Comparison of ENCODE assay signal across 1 cellular context in genomic region chr1:164735315-164736052, GRCh38.
TF ChIP-seq lines count a peak whose summit lies in the region.

No MANE protein-coding gene starts in this region.

TF ChIP-seq in K562, 482 proteins besides CTCF, POLR2A, EP300 and RAD21 (continued from another document):
- no peak for TF ChIP-seq CREB3L1 (IDR thresholded peaks at IDR 0.05; ENCODE audit: borderline replicate concordance, low read depth)
- TF ChIP-seq NFIC (IDR thresholded peaks at IDR 0.05) = peak; percentile 90
- TF ChIP-seq MCM7 (IDR thresholded peaks at IDR 0.05) = no peak
- TF ChIP-seq ZNF165 (CRISPR knock-in tag; IDR thresholded peaks at IDR 0.05; ENCODE audit: borderline replicate concordance) = no peak
- no peak for TF ChIP-seq SUPT5H (IDR thresholded peaks at IDR 0.05)
- no peak for TF ChIP-seq RBM15 (IDR thresholded peaks at IDR 0.05; ENCODE audit: insufficient read depth, low read length)
- TF ChIP-seq, protein P1, sequence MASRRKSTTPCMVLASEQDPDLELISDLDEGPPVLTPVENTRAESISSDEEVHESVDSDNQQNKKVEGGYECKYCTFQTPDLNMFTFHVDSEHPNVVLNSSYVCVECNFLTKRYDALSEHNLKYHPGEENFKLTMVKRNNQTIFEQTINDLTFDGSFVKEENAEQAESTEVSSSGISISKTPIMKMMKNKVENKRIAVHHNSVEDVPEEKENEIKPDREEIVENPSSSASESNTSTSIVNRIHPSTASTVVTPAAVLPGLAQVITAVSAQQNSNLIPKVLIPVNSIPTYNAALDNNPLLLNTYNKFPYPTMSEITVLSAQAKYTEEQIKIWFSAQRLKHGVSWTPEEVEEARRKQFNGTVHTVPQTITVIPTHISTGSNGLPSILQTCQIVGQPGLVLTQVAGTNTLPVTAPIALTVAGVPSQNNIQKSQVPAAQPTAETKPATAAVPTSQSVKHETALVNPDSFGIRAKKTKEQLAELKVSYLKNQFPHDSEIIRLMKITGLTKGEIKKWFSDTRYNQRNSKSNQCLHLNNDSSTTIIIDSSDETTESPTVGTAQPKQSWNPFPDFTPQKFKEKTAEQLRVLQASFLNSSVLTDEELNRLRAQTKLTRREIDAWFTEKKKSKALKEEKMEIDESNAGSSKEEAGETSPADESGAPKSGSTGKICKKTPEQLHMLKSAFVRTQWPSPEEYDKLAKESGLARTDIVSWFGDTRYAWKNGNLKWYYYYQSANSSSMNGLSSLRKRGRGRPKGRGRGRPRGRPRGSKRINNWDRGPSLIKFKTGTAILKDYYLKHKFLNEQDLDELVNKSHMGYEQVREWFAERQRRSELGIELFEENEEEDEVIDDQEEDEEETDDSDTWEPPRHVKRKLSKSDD (conservative IDR thresholded peaks at IDR 0.05; ENCODE audit: low read length) = no peak
- 0 out of 4 replicates have a peak, but pooled peaks of 1 of the 2 experiments have one; percentile 35 for TF ChIP-seq RCOR1 (IDR thresholded peaks at IDR 0.05; ENCODE audit: borderline replicate concordance in 1 of 2, low read depth in 2 of 2, low read length in 2 of 2)
- TF ChIP-seq, protein P2, sequence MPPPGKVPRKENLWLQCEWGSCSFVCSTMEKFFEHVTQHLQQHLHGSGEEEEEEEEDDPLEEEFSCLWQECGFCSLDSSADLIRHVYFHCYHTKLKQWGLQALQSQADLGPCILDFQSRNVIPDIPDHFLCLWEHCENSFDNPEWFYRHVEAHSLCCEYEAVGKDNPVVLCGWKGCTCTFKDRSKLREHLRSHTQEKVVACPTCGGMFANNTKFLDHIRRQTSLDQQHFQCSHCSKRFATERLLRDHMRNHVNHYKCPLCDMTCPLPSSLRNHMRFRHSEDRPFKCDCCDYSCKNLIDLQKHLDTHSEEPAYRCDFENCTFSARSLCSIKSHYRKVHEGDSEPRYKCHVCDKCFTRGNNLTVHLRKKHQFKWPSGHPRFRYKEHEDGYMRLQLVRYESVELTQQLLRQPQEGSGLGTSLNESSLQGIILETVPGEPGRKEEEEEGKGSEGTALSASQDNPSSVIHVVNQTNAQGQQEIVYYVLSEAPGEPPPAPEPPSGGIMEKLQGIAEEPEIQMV (tag; conservative IDR thresholded peaks at IDR 0.05; ENCODE audit: low read depth) = no peak
- no peak for TF ChIP-seq ZNF174 (CRISPR knock-in tag; IDR thresholded peaks at IDR 0.05)
- TF ChIP-seq ZNF551 (CRISPR knock-in tag; IDR thresholded peaks at IDR 0.05) = no peak
- TF ChIP-seq MITF (IDR thresholded peaks at IDR 0.05) = peak; percentile 69
- TF ChIP-seq SMARCA5 (IDR thresholded peaks at IDR 0.05) = no peak
- TF ChIP-seq PURB (CRISPR knock-in tag; IDR thresholded peaks at IDR 0.05; ENCODE audit: low read depth) = no peak
- no peak for TF ChIP-seq PHF8 (IDR thresholded peaks at IDR 0.05; ENCODE audit: borderline replicate concordance, low read length)
- no peak for TF ChIP-seq REST (CRISPR knock-in tag; IDR thresholded peaks at IDR 0.05; ENCODE audit: low read depth)
- no peak for TF ChIP-seq ZNF512 (tag; IDR thresholded peaks at IDR 0.05)
- no peak for TF ChIP-seq ZNF134 (CRISPR knock-in tag; conservative IDR thresholded peaks at IDR 0.05)
- TF ChIP-seq ESRRA (IDR thresholded peaks at IDR 0.05; ENCODE audit: borderline replicate concordance, low read depth) = no peak
- TF ChIP-seq MEIS2 (IDR thresholded peaks at IDR 0.05; ENCODE audit: partially characterized antibody) = peak; percentile 30
- no peak for TF ChIP-seq FOXP1 (CRISPR knock-in tag; IDR thresholded peaks at IDR 0.05)
- no peak for TF ChIP-seq SMAD2 (IDR thresholded peaks at IDR 0.05; ENCODE audit: low read depth, low read length)
- peak; percentile 20; the same call in 1 of the 2 replicates for TF ChIP-seq USF2 (CRISPR knock-in tag; IDR thresholded peaks at IDR 0.05)
- no peak for TF ChIP-seq EP400 (IDR thresholded peaks at IDR 0.05)
- TF ChIP-seq TSC22D4 (tag; IDR thresholded peaks at IDR 0.05) = no peak
- TF ChIP-seq, protein P3, sequence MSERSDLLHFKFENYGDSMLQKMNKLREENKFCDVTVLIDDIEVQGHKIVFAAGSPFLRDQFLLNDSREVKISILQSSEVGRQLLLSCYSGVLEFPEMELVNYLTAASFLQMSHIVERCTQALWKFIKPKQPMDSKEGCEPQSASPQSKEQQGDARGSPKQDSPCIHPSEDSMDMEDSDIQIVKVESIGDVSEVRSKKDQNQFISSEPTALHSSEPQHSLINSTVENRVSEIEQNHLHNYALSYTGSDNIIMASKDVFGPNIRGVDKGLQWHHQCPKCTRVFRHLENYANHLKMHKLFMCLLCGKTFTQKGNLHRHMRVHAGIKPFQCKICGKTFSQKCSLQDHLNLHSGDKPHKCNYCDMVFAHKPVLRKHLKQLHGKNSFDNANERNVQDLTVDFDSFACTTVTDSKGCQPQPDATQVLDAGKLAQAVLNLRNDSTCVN (CRISPR knock-in tag; IDR thresholded peaks at IDR 0.05) = no peak
- TF ChIP-seq KLF1 (tag; IDR thresholded peaks at IDR 0.05) = no peak
- no peak for TF ChIP-seq BACH1 (tag; IDR thresholded peaks at IDR 0.05)
- TF ChIP-seq CTCFL (IDR thresholded peaks at IDR 0.05; ENCODE audit: borderline replicate concordance, insufficient read depth, low read depth, low read length, poor library complexity, severe bottlenecking) = no peak
- TF ChIP-seq TAF1 (IDR thresholded peaks at IDR 0.05; ENCODE audit: control insufficient read depth, extremely low read depth, insufficient read depth, low read length, severe bottlenecking) = no peak
- no peak for TF ChIP-seq U2AF2 (optimal IDR thresholded peaks at IDR 0.05; ENCODE audit: low read depth, low read length)
- no peak for TF ChIP-seq TCFL5 (CRISPR knock-in tag; conservative IDR thresholded peaks at IDR 0.05)
- no peak for TF ChIP-seq ZNF75A (CRISPR knock-in tag; IDR thresholded peaks at IDR 0.05)
- no peak for TF ChIP-seq EGR1 (conservative IDR thresholded peaks at IDR 0.05)
- TF ChIP-seq ZFX (CRISPR knock-in tag; IDR thresholded peaks at IDR 0.05) = peak; percentile 58
TF ChIP-seq in K562: peak in this region for 21.
